Comparison of ENCODE assay signal across 9 cellular contexts in genomic region chr15:20341901-20342605, GRCh38.
DNase-seq lines count a peak whose midpoint lies in the region; ATAC-seq and TF ChIP-seq lines count a peak whose summit lies in the region.
"Had no signal": no experiment of that assay in that cellular context is flagged by ENCODE, and none has a peak within 500 bp of the region (broad histone marks: within the 10 kb centered on the region; RNA-seq: fewer than 3 reads in every experiment).

No MANE protein-coding gene starts in this region.

- 0 out of 2 replicates have a peak, but pooled peaks have one; percentile 11 for TF ChIP-seq CTCF in GM12875 (IDR thresholded peaks at IDR 0.05; ENCODE audit: borderline replicate concordance, insufficient read depth, low read depth, low read length)
- TF ChIP-seq CTCF in heart right ventricle (IDR thresholded peaks at IDR 0.05): no peak
- no peak for TF ChIP-seq CTCF in sigmoid colon (IDR thresholded peaks at IDR 0.05)

- no peak overlapping the region for H3K27ac ChIP-seq in heart right ventricle
- no peak overlapping the region for H3K27ac ChIP-seq in sigmoid colon
- H3K27ac ChIP-seq in substantia nigra (ENCODE audit: low read depth, low read length, poor library complexity, severe bottlenecking): no peak overlapping the region

- no peaks in the 10 kb centered on the region for H3K36me3 ChIP-seq in heart right ventricle
- no peaks in the 10 kb centered on the region for H3K36me3 ChIP-seq in sigmoid colon

- DNase-seq in activated CD4-positive, alpha-beta memory T cell treated with anti-CD3 and anti-CD28 coated beads for 36 hours: peak; percentile 51
- DNase-seq in heart right ventricle: peak; percentile 73 to 83
- DNase-seq in sigmoid colon: peak; percentile 92
- no peak for DNase-seq in substantia nigra (lab: John Stamatoyannopoulos, UW)
- DNase-seq in NCI-H526 treated with DMSO at 0.1 percent for 48 hours (lab: John Stamatoyannopoulos, UW): no peak
- no peak for DNase-seq in nucleus accumbens (lab: John Stamatoyannopoulos, UW)
- DNase-seq: midbrain had no signal

- TF ChIP-seq EP300 in sigmoid colon (IDR thresholded peaks at IDR 0.05): no peak

- peak in 6 of 8 donors; percentile 20 to 38 (median 30) for ATAC-seq in heart right ventricle
- ATAC-seq in HG02973 (IDR thresholded peaks at IDR 0.05; ENCODE audit: unreplicated experiment): no peak

- TF ChIP-seq POLR2A in sigmoid colon (IDR thresholded peaks at IDR 0.05): no peak

- CTCF ChIA-PET in activated CD4-positive, alpha-beta memory T cell treated with anti-CD3 and anti-CD28 coated beads for 36 hours (lab: Charles Lee): no interaction called here

- H3K9me3 ChIP-seq in heart right ventricle (peaks cover 0 to 49% (median 11%) of the 10 kb centered on the region in 11 donors), sigmoid colon (peaks cover 0 to 26% (median 15%) of the 10 kb centered on the region in 4 donors)

- H3K4me3 ChIP-seq in GM12875 (ENCODE audit: low read depth, low read length) (no peak overlapping the region), heart right ventricle (no peak overlapping the region), sigmoid colon (no peak overlapping the region)

- peaks cover 3% of the 10 kb centered on the region for H3K9me3 Mint-ChIP-seq in activated CD4-positive, alpha-beta memory T cell treated with anti-CD3 and anti-CD28 coated beads for 36 hours

- intact Hi-C loops in activated CD4-positive, alpha-beta memory T cell treated with anti-CD3 and anti-CD28 coated beads for 36 hours (cut with micrococcal nuclease): no loop called here
- intact Hi-C loops in heart right ventricle (cut with DNase I) (loop anchor here in 2 of 10 donors (5.0 to 10.0 kb wide), 2 partner anchors 55 to 1903 kb away; no protein-coding TSS in a partner anchor), sigmoid colon (cut with DNase I) (no loop called here)

- H3K27me3 Mint-ChIP-seq in activated CD4-positive, alpha-beta memory T cell treated with anti-CD3 and anti-CD28 coated beads for 36 hours: no peaks in the 10 kb centered on the region

- peaks cover 0 to 8% (median 0%) of the 10 kb centered on the region in 7 donors for H3K27me3 ChIP-seq in heart right ventricle
- H3K27me3 ChIP-seq in sigmoid colon: no peaks in the 10 kb centered on the region

- H3K36me3 Mint-ChIP-seq in activated CD4-positive, alpha-beta memory T cell treated with anti-CD3 and anti-CD28 coated beads for 36 hours: peaks cover 3% of the 10 kb centered on the region

- no peak overlapping the region for H3K27ac Mint-ChIP-seq in activated CD4-positive, alpha-beta memory T cell treated with anti-CD3 and anti-CD28 coated beads for 36 hours

- H3K4me3 Mint-ChIP-seq in activated CD4-positive, alpha-beta memory T cell treated with anti-CD3 and anti-CD28 coated beads for 36 hours: no peak overlapping the region

- H3K4me1 Mint-ChIP-seq in activated CD4-positive, alpha-beta memory T cell treated with anti-CD3 and anti-CD28 coated beads for 36 hours (ENCODE audit: low read depth): no peaks in the 10 kb centered on the region

- H3K4me1 ChIP-seq in heart right ventricle (no peaks in the 10 kb centered on the region), sigmoid colon (no peaks in the 10 kb centered on the region)

- 66 to 77% methylated on average over 5 of the region's 5 CpGs for WGBS in heart right ventricle, 2 donors
- 77 to 79% methylated on average over 5 of the region's 5 CpGs for WGBS in sigmoid colon, 2 donors

- POLR2A ChIA-PET in activated CD4-positive, alpha-beta memory T cell treated with anti-CD3 and anti-CD28 coated beads for 36 hours (lab: Charles Lee): no interaction called here

Comparison
In these comparisons a context has a peak if more than half of its experiments do, and no peak if none do; other contexts are left out.
1. DNase-seq: peak in activated CD4-positive, alpha-beta memory T cell treated with anti-CD3 and anti-CD28 coated beads for 36 hours (single experiment), heart right ventricle (2 of 2) and sigmoid colon (single experiment); none in substantia nigra (0 of 49), NCI-H526 treated with DMSO at 0.1 percent for 48 hours (single experiment) and nucleus accumbens (0 of 56).